12 cellular contexts compared by ENCODE assay signal in genomic region chr14:75242546-75243273, GRCh38. TPM values are rescaled to one million over a fixed set of nuclear protein-coding genes. Genes with fewer than 3 reads are reported as not detected.
DNase-seq lines count a peak whose midpoint lies in the region; ATAC-seq and TF ChIP-seq lines count a peak whose summit lies in the region.
"Had no signal": no experiment of that assay in that cellular context is flagged by ENCODE, and none has a peak within 500 bp of the region (broad histone marks: within the 10 kb centered on the region; RNA-seq: fewer than 3 reads in every experiment).

No MANE protein-coding gene starts in this region.

- peak overlapping the region; percentile 19 for H3K27ac Mint-ChIP-seq in chondrocyte (ENCODE audit: unreplicated experiment)
- H3K27ac Mint-ChIP-seq in T-helper 2 cell treated with Interferon-gamma antibody and Interleukin-4, amounts not matched to agents 5 μg/mL and 100 μg/mL, for 36 hours, result no peak overlapping the region
- H3K27ac Mint-ChIP-seq: activated T-cell treated with anti-CD3 and anti-CD28 coated beads, Interleukin-2, amount 50 U/mL, for 24 hours; progenitor cell of endocrine pancreas had no signal

- ATAC-seq in GM21526 (IDR thresholded peaks at IDR 0.05; ENCODE audit: low FRiP score, unreplicated experiment) (no peak), HG03469 (IDR thresholded peaks at IDR 0.05; ENCODE audit: unreplicated experiment) (no peak)
- ATAC-seq: stimulated activated naive CD8-positive, alpha-beta T cell treated with anti-CD3 and anti-CD28 coated beads, Interleukin-15, amount 100 ng/mL, for 72 hours had no signal

- TF ChIP-seq CTCF in chondrocyte (IDR thresholded peaks at IDR 0.05), result no peak

- peaks cover 3% of the 10 kb centered on the region for H3K27me3 Mint-ChIP-seq in chondrocyte (ENCODE audit: low read depth)
- peaks cover 46% of the 10 kb centered on the region for H3K27me3 Mint-ChIP-seq in T-helper 2 cell treated with Interferon-gamma antibody and Interleukin-4, amounts not matched to agents 5 μg/mL and 100 μg/mL, for 36 hours (ENCODE audit: low read depth)
- H3K27me3 Mint-ChIP-seq: progenitor cell of endocrine pancreas; stimulated activated naive CD8-positive, alpha-beta T cell treated with anti-CD3 and anti-CD28 coated beads, Interleukin-15, amount 100 ng/mL, for 72 hours had no signal

- H3K36me3 Mint-ChIP-seq in chondrocyte (ENCODE audit: low read depth), result no peaks in the 10 kb centered on the region
- H3K36me3 Mint-ChIP-seq in T-helper 2 cell treated with Interferon-gamma antibody and Interleukin-4, amounts not matched to agents 5 μg/mL and 100 μg/mL, for 36 hours (ENCODE audit: low read depth), result no peaks in the 10 kb centered on the region

- H3K9me3 Mint-ChIP-seq in chondrocyte (ENCODE audit: low read depth), result no peaks in the 10 kb centered on the region
- H3K9me3 Mint-ChIP-seq in T-helper 2 cell treated with Interferon-gamma antibody and Interleukin-4, amounts not matched to agents 5 μg/mL and 100 μg/mL, for 36 hours, result no peaks in the 10 kb centered on the region
- H3K9me3 Mint-ChIP-seq: activated T-cell treated with anti-CD3 and anti-CD28 coated beads, Interleukin-2, amount 50 U/mL, for 24 hours; stimulated activated naive CD8-positive, alpha-beta T cell treated with anti-CD3 and anti-CD28 coated beads, Interleukin-15, amount 100 ng/mL, for 72 hours had no signal

- DNase-seq in D341Med (ENCODE audit: low spot score), result peak; percentile 90
- peak; percentile 72 for DNase-seq in NCI-H1694 treated with DMSO at 0.1 percent for 48 hours (lab: John Stamatoyannopoulos, UW)
- no peak for DNase-seq in chondrocyte (ENCODE audit: low spot score)
- DNase-seq in myocyte (ENCODE audit: low read depth), result peak; percentile 99
- no peak for DNase-seq in T-helper 2 cell treated with Interferon-gamma antibody and Interleukin-4, amounts not matched to agents 5 μg/mL and 100 μg/mL, for 36 hours (ENCODE audit: low spot score)
- no peak for DNase-seq in T-helper 2 cell
- DNase-seq: activated T-cell treated with anti-CD3 and anti-CD28 coated beads, Interleukin-2, amount 50 U/mL, for 24 hours; DMS53; stimulated activated naive CD8-positive, alpha-beta T cell treated with anti-CD3 and anti-CD28 coated beads, Interleukin-15, amount 100 ng/mL, for 72 hours had no signal

- H3K4me3 Mint-ChIP-seq in chondrocyte (ENCODE audit: unreplicated experiment), result no peak overlapping the region
- H3K4me3 Mint-ChIP-seq in T-helper 2 cell treated with Interferon-gamma antibody and Interleukin-4, amounts not matched to agents 5 μg/mL and 100 μg/mL, for 36 hours, result no peak overlapping the region
- H3K4me3 Mint-ChIP-seq: activated T-cell treated with anti-CD3 and anti-CD28 coated beads, Interleukin-2, amount 50 U/mL, for 24 hours; stimulated activated naive CD8-positive, alpha-beta T cell treated with anti-CD3 and anti-CD28 coated beads, Interleukin-15, amount 100 ng/mL, for 72 hours had no signal

- H3K4me1 Mint-ChIP-seq in chondrocyte (ENCODE audit: low read depth), result peaks cover 27% of the 10 kb centered on the region
- peaks cover 11% of the 10 kb centered on the region for H3K4me1 Mint-ChIP-seq in T-helper 2 cell treated with Interferon-gamma antibody and Interleukin-4, amounts not matched to agents 5 μg/mL and 100 μg/mL, for 36 hours (ENCODE audit: low read depth)

RNA-seq across cellular contexts. Expression of gene FOS, which starts 35.9 kb away (rescaled TPM):
- total RNA-seq in chondrocyte (116 to 175 TPM (median 152 TPM) in 3 replicates), myocyte (22.7 and 26.5 TPM in 2 replicates)
- polyA plus RNA-seq in myocyte (2012), result 2.0 TPM

Comparison
In these comparisons a context has a peak if more than half of its experiments do, and no peak if none do; other contexts are left out.
1. DNase-seq: peak in D341Med (single experiment), NCI-H1694 treated with DMSO at 0.1 percent for 48 hours (single experiment) and myocyte (single experiment); none in chondrocyte (single experiment), T-helper 2 cell treated with Interferon-gamma antibody and Interleukin-4, amounts not matched to agents 5 μg/mL and 100 μg/mL, for 36 hours (single experiment) and T-helper 2 cell (0 of 5).